Comparison of ENCODE assay signal across 9 cellular contexts in the genomic region with DNA sequence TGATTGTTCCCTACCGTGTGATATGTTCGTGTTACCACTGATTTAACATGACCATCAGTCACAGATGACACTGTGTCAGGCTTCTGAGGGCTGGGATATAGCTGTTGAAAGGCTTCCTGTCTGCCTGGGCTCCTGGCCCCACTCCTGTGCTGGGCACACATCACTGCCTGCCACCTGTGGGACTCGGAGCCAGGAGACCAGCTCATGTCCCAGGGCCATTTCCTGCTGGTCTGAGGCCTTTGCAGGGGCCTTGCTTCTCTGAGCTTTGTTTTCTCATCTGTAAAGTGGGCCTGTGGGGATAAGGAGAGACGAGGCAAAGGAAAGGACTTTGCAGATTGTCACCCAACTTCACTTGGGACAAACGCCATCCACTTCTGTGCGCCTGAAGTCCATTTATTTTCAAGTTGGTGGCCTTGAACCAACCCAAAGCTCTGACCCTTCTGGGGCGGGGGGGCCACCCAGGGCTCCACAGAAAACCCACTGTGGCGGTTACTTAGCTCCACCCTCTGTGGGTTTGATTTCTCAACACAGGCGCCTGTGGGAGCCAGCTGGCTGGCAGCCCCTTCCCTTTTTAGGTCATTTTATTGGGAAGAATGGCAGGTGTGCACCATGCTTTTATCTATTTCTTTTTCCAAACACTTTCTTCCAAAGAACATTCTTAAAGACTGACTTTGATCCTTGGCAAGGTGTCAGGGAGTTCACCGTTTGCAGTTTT. TPM values are rescaled to one million over a fixed set of nuclear protein-coding genes. Genes with fewer than 3 reads are reported as not detected.
DNase-seq lines count a peak whose midpoint lies in the region; ATAC-seq and TF ChIP-seq lines count a peak whose summit lies in the region.
"Had no signal": no experiment of that assay in that cellular context is flagged by ENCODE, and none has a peak within 500 bp of the region (broad histone marks: within the 10 kb centered on the region; RNA-seq: fewer than 3 reads in every experiment).

No MANE protein-coding gene starts in this region.

- H3K27ac ChIP-seq in Panc1 (ENCODE audit: low read length) (peak overlapping the region; percentile 44), spleen (peak overlapping the region in 2 of 8 donors; percentile 52 to 57)

- no peak overlapping the region for H3K4me3 Mint-ChIP-seq in activated CD4-positive, alpha-beta T cell treated with anti-CD3 and anti-CD28 coated beads, Interleukin-2, amount 10 ng/mL, durations not matched to agents 24 days and 14 days

- H3K27ac Mint-ChIP-seq in activated CD4-positive, alpha-beta T cell treated with anti-CD3 and anti-CD28 coated beads, Interleukin-2, amount 10 ng/mL, durations not matched to agents 24 days and 14 days, result no peak overlapping the region

- H3K4me1 Mint-ChIP-seq in activated CD4-positive, alpha-beta T cell treated with anti-CD3 and anti-CD28 coated beads, Interleukin-2, amount 10 ng/mL, durations not matched to agents 24 days and 14 days, result peaks cover 3% of the 10 kb centered on the region

- WGBS in spleen, 5 donors, result 27 to 36% (median 33%) methylated on average over 10 of the region's 10 CpGs

- peak; percentile 54 for DNase-seq in activated CD4-positive, alpha-beta T cell treated with anti-CD3 and anti-CD28 coated beads, Interleukin-2, amount 10 ng/mL, durations not matched to agents 24 days and 14 days
- no peak for DNase-seq in activated CD4-positive, alpha-beta T cell treated with anti-CD3 and anti-CD28 coated beads for 1 hour
- no peak for DNase-seq in Panc1 (ENCODE audit: low read depth, low spot score)
- DNase-seq in Right ventricle myocardium superior, result peak; percentile 62
- DNase-seq in spleen, result peak; percentile 64
- no peak for DNase-seq in amygdala (lab: John Stamatoyannopoulos, UW)
- DNase-seq in GM13976 (ENCODE audit: low spot score), result no peak
- no peak for DNase-seq in stimulated activated CD4-positive, alpha-beta T cell treated with anti-CD3 and anti-CD28 coated beads, Interleukin-12 subunit alpha, Interleukin-12 subunit beta, amount 100 ng/mL, for 4 hours
- DNase-seq: NCI-H1436 treated with DMSO at 0.1 percent for 48 hours had no signal

- no TSS peak for BruUV-seq in Panc1 (replicated peaks; lab: Mats Ljungman, UMichigan)

- no peak for TF ChIP-seq POLR2A in spleen (IDR thresholded peaks at IDR 0.05)

- H3K9me3 Mint-ChIP-seq in activated CD4-positive, alpha-beta T cell treated with anti-CD3 and anti-CD28 coated beads, Interleukin-2, amount 10 ng/mL, durations not matched to agents 24 days and 14 days, result no peaks in the 10 kb centered on the region

- no peaks in the 10 kb centered on the region for H3K27me3 Mint-ChIP-seq in activated CD4-positive, alpha-beta T cell treated with anti-CD3 and anti-CD28 coated beads, Interleukin-2, amount 10 ng/mL, durations not matched to agents 24 days and 14 days

- POLR2A ChIA-PET in Panc1 (lab: Charles Lee), result no interaction called here

- intact Hi-C loops in activated CD4-positive, alpha-beta T cell treated with anti-CD3 and anti-CD28 coated beads, Interleukin-2, amount 10 ng/mL, durations not matched to agents 24 days and 14 days (cut with micrococcal nuclease), result no loop called here
- intact Hi-C loops in Panc1 (cut with micrococcal nuclease; ENCODE audit: unreplicated experiment), result no loop called here
- intact Hi-C loops in Right ventricle myocardium superior (cut with DNase I), result no loop called here
- intact Hi-C loops in spleen (cut with DNase I; ENCODE audit: low total_unique reads), result no loop called here

- no peak for TF ChIP-seq CTCF in Panc1 (IDR thresholded peaks at IDR 0.05)
- no peak for TF ChIP-seq CTCF in spleen (IDR thresholded peaks at IDR 0.05 in 8 of 11, conservative IDR thresholded peaks at IDR 0.05 in 3 of 11)
- no peak for TF ChIP-seq CTCF in GM13976 (IDR thresholded peaks at IDR 0.05; ENCODE audit: borderline replicate concordance, control extremely low read depth, extremely low read depth, insufficient read depth, missing control alignments)

- ATAC-seq in Panc1 (no peak; the same call in 1 of the 2 replicates), Right ventricle myocardium superior (ENCODE audit: poor library complexity) (peak; percentile 57)

- H3K9me3 ChIP-seq in Panc1 (ENCODE audit: control insufficient read depth, insufficient read depth, low read depth, low read length), result no peaks in the 10 kb centered on the region
- H3K9me3 ChIP-seq in spleen, result no peaks in the 10 kb centered on the region

- CTCF ChIA-PET in Panc1 (lab: Charles Lee), result no interaction called here

- H3K4me1 ChIP-seq in Panc1 (ENCODE audit: control insufficient read depth, insufficient read depth, low read length) (peaks cover 34% of the 10 kb centered on the region), spleen (peaks cover 3 to 43% (median 21%) of the 10 kb centered on the region in 6 donors)

- no peaks in the 10 kb centered on the region for H3K36me3 Mint-ChIP-seq in activated CD4-positive, alpha-beta T cell treated with anti-CD3 and anti-CD28 coated beads, Interleukin-2, amount 10 ng/mL, durations not matched to agents 24 days and 14 days (ENCODE audit: low read depth)

- in situ Hi-C loops in Panc1 (cut with HindIII; ENCODE audit: low pct_unique_long_range_greater_than_20kb, low sequenced_read_pairs), result no loop called here
- in situ Hi-C loops in GM13976 (cut with MboI; ENCODE audit: low sequenced_read_pairs, unreplicated experiment), result no loop called here

- H3K27me3 ChIP-seq in Panc1 (ENCODE audit: control insufficient read depth, insufficient read depth, low read length) (no peaks in the 10 kb centered on the region), spleen (replicated peaks in 1 of 7) (no peaks in the 10 kb centered on the region)

- H3K36me3 ChIP-seq in Panc1 (ENCODE audit: control insufficient read depth, insufficient read depth, low read length), result no peaks in the 10 kb centered on the region
- H3K36me3 ChIP-seq in spleen, result peaks cover 0 to 40% (median 0%) of the 10 kb centered on the region in 6 donors

- H3K4me3 ChIP-seq in Panc1 (ENCODE audit: low read depth in 2 of 2, low read length in 2 of 2), result no peak overlapping the region
- H3K4me3 ChIP-seq in spleen, result no peak overlapping the region

RNA-seq across cellular contexts. Expression of a gene that starts 54.1 kb away (rescaled TPM):
- 3.0 and 4.8 TPM in 2 replicates for total RNA-seq in activated CD4-positive, alpha-beta T cell treated with anti-CD3 and anti-CD28 coated beads, Interleukin-2, amount 10 ng/mL, durations not matched to agents 24 days and 14 days
- total RNA-seq in Panc1 (2021; ENCODE audit: unreplicated experiment) (26.5 TPM), Right ventricle myocardium superior (0.46 TPM), spleen (10 to 100 TPM in 1 of 7 donors, 1 to 10 TPM in 6; 3.8 to 10.0 (median 5.9) TPM)
- polyA plus RNA-seq in Panc1 (2012; ENCODE audit: insufficient read length), result 37.2 TPM
- polyA plus RNA-seq in spleen, result 1 to 10 TPM; 1.8 to 6.9 (median 4.1) TPM

Comparison
In these comparisons a context has a peak if more than half of its experiments do, and no peak if none do; other contexts are left out.
1. DNase-seq: peak in activated CD4-positive, alpha-beta T cell treated with anti-CD3 and anti-CD28 coated beads, Interleukin-2, amount 10 ng/mL, durations not matched to agents 24 days and 14 days (single experiment), Right ventricle myocardium superior (single experiment) and spleen (single experiment); none in activated CD4-positive, alpha-beta T cell treated with anti-CD3 and anti-CD28 coated beads for 1 hour (single experiment), Panc1 (single experiment), amygdala (0 of 56), GM13976 (single experiment) and stimulated activated CD4-positive, alpha-beta T cell treated with anti-CD3 and anti-CD28 coated beads, Interleukin-12 subunit alpha, Interleukin-12 subunit beta, amount 100 ng/mL, for 4 hours (single experiment).